In the genomic region with DNA sequence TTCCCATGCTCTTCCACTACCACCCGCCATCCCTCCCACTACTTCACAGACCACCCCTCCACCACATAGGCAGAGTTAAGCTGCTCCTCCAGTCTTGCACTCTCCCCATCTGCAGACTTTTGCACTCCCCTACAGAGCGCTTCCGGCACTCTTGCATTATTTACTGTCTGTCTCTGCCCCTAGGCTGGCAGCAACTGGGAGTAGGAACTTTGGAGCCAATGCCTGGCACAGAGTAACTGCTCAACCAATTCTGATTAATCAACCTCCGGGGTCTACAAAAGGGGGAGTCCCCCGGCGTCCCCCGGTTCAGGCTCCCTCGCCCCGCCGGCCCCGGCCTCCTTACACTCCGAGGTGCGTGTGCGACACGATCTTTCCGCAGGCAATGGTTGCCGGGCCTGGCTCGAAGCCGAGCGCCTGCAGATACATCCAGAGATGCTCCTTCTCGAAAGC, we compare ENCODE assay signal across 8 cellular contexts. TPM values are rescaled to one million over a fixed set of nuclear protein-coding genes. Genes with fewer than 3 reads are reported as not detected.
A peak's percentile ranks its signal among the peaks of the same experiment; 100 is the strongest.
DNase-seq lines count a peak whose midpoint lies in the region; ATAC-seq and TF ChIP-seq lines count a peak whose summit lies in the region.

No MANE protein-coding gene starts in this region.

- H3K27me3 Mint-ChIP-seq in HFFc6 (ENCODE audit: insufficient read depth): no peaks in the 10 kb centered on the region; the same call in none of the 2 replicates
- no peaks in the 10 kb centered on the region for H3K27me3 Mint-ChIP-seq in activated CD8-positive, alpha-beta T cell treated with anti-CD3 and anti-CD28 coated beads, Interleukin-2, amount 10 ng/mL, durations not matched to agents 7 days and 5 days (ENCODE audit: low read depth)
- no peaks in the 10 kb centered on the region for H3K27me3 Mint-ChIP-seq in naive thymus-derived CD4-positive, alpha-beta T cell

- H3K27ac Mint-ChIP-seq in HFFc6: peak overlapping the region; percentile 85
- H3K27ac Mint-ChIP-seq in activated CD8-positive, alpha-beta T cell treated with anti-CD3 and anti-CD28 coated beads, Interleukin-2, amount 10 ng/mL, durations not matched to agents 7 days and 5 days: peak overlapping the region; percentile 96
- H3K27ac Mint-ChIP-seq in naive thymus-derived CD4-positive, alpha-beta T cell: peak overlapping the region; percentile 88 to 99 (median 96)

- no peaks in the 10 kb centered on the region for H3K9me3 ChIP-seq in naive thymus-derived CD4-positive, alpha-beta T cell (ENCODE audit: control insufficient read depth in 2 of 3, low read length in 3 of 3)
- H3K9me3 ChIP-seq in uterus: no peaks in the 10 kb centered on the region

- H3K4me1 ChIP-seq in naive thymus-derived CD4-positive, alpha-beta T cell (ENCODE audit: control insufficient read depth in 2 of 2, insufficient read depth in 2 of 2, low read length in 2 of 2): peaks cover 4 to 9% of the 10 kb centered on the region in 2 donors
- H3K4me1 ChIP-seq in uterus: no peaks in the 10 kb centered on the region

- intact Hi-C loops in naive thymus-derived CD4-positive, alpha-beta T cell (cut with micrococcal nuclease): loop anchor here (1.0 to 5.0 kb wide), 13 partner anchors 17 to 1583 kb away; partner anchors contain the start of genes RPS6 (in 2 of the 2), RRAGA (in 2 of the 2), DENND4C (in 1 of the 2) and FOCAD (in 1 of the 2)
- intact Hi-C loops in uterus (cut with DNase I; ENCODE audit: low total_unique reads): no loop called here

- DNase-seq in DMS153 treated with DMSO at 0.1 percent for 48 hours (lab: John Stamatoyannopoulos, UW; ENCODE audit: unreplicated experiment) (peak; percentile 2), DMS153 (lab: John Stamatoyannopoulos, UW) (no peak), HFFc6 (no peak), NCI-H1092 (lab: John Stamatoyannopoulos, UW) (peak; percentile 11), epithelial cell of prostate (ENCODE audit: low read depth, low spot score) (no peak), uterus (peak; percentile 40 to 46)
- peak; percentile 63 for DNase-seq in activated CD8-positive, alpha-beta T cell treated with anti-CD3 and anti-CD28 coated beads, Interleukin-2, amount 10 ng/mL, durations not matched to agents 7 days and 5 days
- peak; percentile 20 to 56 (median 43) for DNase-seq in naive thymus-derived CD4-positive, alpha-beta T cell

- peak overlapping the region; percentile 73 for H3K27ac ChIP-seq in epithelial cell of prostate
- H3K27ac ChIP-seq in naive thymus-derived CD4-positive, alpha-beta T cell (ENCODE audit: low read depth, low read length): peak overlapping the region; percentile 86
- peak overlapping the region; percentile 90 to 91 for H3K27ac ChIP-seq in uterus

- no peaks in the 10 kb centered on the region for H3K9me3 Mint-ChIP-seq in HFFc6
- H3K9me3 Mint-ChIP-seq in activated CD8-positive, alpha-beta T cell treated with anti-CD3 and anti-CD28 coated beads, Interleukin-2, amount 10 ng/mL, durations not matched to agents 7 days and 5 days (ENCODE audit: insufficient read depth): no peaks in the 10 kb centered on the region
- H3K9me3 Mint-ChIP-seq in naive thymus-derived CD4-positive, alpha-beta T cell: peaks cover 0 to 4% (median 0%) of the 10 kb centered on the region in 11 donors

- peak overlapping the region; percentile 98 for H3K4me3 Mint-ChIP-seq in HFFc6
- peak overlapping the region; percentile 96 for H3K4me3 Mint-ChIP-seq in activated CD8-positive, alpha-beta T cell treated with anti-CD3 and anti-CD28 coated beads, Interleukin-2, amount 10 ng/mL, durations not matched to agents 7 days and 5 days
- peak overlapping the region; percentile 90 to 98 (median 94) for H3K4me3 Mint-ChIP-seq in naive thymus-derived CD4-positive, alpha-beta T cell

- H3K4me3 ChIP-seq in naive thymus-derived CD4-positive, alpha-beta T cell (ENCODE audit: low read length): peak overlapping the region; percentile 62
- H3K4me3 ChIP-seq in uterus: peak overlapping the region; percentile 69 to 83

- CTCF ChIA-PET in activated CD8-positive, alpha-beta T cell treated with anti-CD3 and anti-CD28 coated beads, Interleukin-2, amount 10 ng/mL, durations not matched to agents 7 days and 5 days (lab: Charles Lee): interaction anchor here (0.8 to 1.9 kb wide), 4 partner anchors 17 to 355 kb away, joined by 3 to 11 read pairs (median 3); no protein-coding TSS in a partner anchor
- CTCF ChIA-PET in naive thymus-derived CD4-positive, alpha-beta T cell (lab: Charles Lee): no interaction called here

- ATAC-seq in activated CD8-positive, alpha-beta T cell treated with anti-CD3 and anti-CD28 coated beads, Interleukin-2, amount 10 ng/mL, durations not matched to agents 7 days and 5 days: peak; percentile 59
- peak; percentile 44 for ATAC-seq in naive thymus-derived CD4-positive, alpha-beta T cell

- TF ChIP-seq POLR2A in uterus (IDR thresholded peaks at IDR 0.05): no peak

- POLR2A ChIA-PET in activated CD8-positive, alpha-beta T cell treated with anti-CD3 and anti-CD28 coated beads, Interleukin-2, amount 10 ng/mL, durations not matched to agents 7 days and 5 days (lab: Charles Lee): interaction anchor here (1.0 to 2.0 kb wide), 10 partner anchors 13 to 278 kb away, joined by 3 to 9 read pairs (median 4); partner anchors contain the start of gene RPS6
- POLR2A ChIA-PET in naive thymus-derived CD4-positive, alpha-beta T cell (lab: Charles Lee): interaction anchor here (1.0 to 1.8 kb wide), 5 partner anchors 14 to 54 kb away, joined by 3 to 5 read pairs (median 4); partner anchors contain the start of gene RRAGA

- no peaks in the 10 kb centered on the region for H3K27me3 ChIP-seq in naive thymus-derived CD4-positive, alpha-beta T cell (ENCODE audit: control insufficient read depth in 2 of 2, insufficient read depth in 2 of 2, low read length in 2 of 2)
- H3K27me3 ChIP-seq in uterus: no peaks in the 10 kb centered on the region

- peaks cover 9% of the 10 kb centered on the region for H3K36me3 Mint-ChIP-seq in HFFc6 (ENCODE audit: low read depth)
- peaks cover 29% of the 10 kb centered on the region for H3K36me3 Mint-ChIP-seq in activated CD8-positive, alpha-beta T cell treated with anti-CD3 and anti-CD28 coated beads, Interleukin-2, amount 10 ng/mL, durations not matched to agents 7 days and 5 days (ENCODE audit: low read depth)
- peaks cover 0 to 14% (median 4%) of the 10 kb centered on the region in 5 donors for H3K36me3 Mint-ChIP-seq in naive thymus-derived CD4-positive, alpha-beta T cell

- TF ChIP-seq CTCF in HFFc6 (IDR thresholded peaks at IDR 0.05) (no peak), uterus (IDR thresholded peaks at IDR 0.05) (no peak)

- H3K4me1 Mint-ChIP-seq in HFFc6 (ENCODE audit: low read depth): peaks cover 32% of the 10 kb centered on the region
- peaks cover 32% of the 10 kb centered on the region for H3K4me1 Mint-ChIP-seq in activated CD8-positive, alpha-beta T cell treated with anti-CD3 and anti-CD28 coated beads, Interleukin-2, amount 10 ng/mL, durations not matched to agents 7 days and 5 days (ENCODE audit: low read depth)
- peaks cover 17 to 49% (median 31%) of the 10 kb centered on the region in 7 donors for H3K4me1 Mint-ChIP-seq in naive thymus-derived CD4-positive, alpha-beta T cell

- peaks cover 0 to 5% (median 0%) of the 10 kb centered on the region in 3 experiments for H3K36me3 ChIP-seq in naive thymus-derived CD4-positive, alpha-beta T cell (ENCODE audit: control insufficient read depth in 2 of 3, insufficient read depth in 3 of 3, low read length in 3 of 3)
- H3K36me3 ChIP-seq in uterus: no peaks in the 10 kb centered on the region

RNA-seq across cellular contexts. Expression of gene HAUS6, which starts 0.5 kb away (rescaled TPM):
- 10 to 100 TPM in 5 of 6 experiments, 1 to 10 TPM in 1; 9.2 to 15.4 (median 14.0) TPM for total RNA-seq in HFFc6 (2021; fragmentation: NEBNext Ultra II Directional; extraction: Animal tissue kit (Norgen Biotek cat#: 25700))
- total RNA-seq in activated CD8-positive, alpha-beta T cell treated with anti-CD3 and anti-CD28 coated beads, Interleukin-2, amount 10 ng/mL, durations not matched to agents 7 days and 5 days: 10 to 100 TPM; 29.2 to 30.8 TPM
- 10 to 100 TPM; 11.4 to 25.4 (median 19.6) TPM for total RNA-seq in naive thymus-derived CD4-positive, alpha-beta T cell
- 1 to 10 TPM; 5.1 to 5.5 TPM for polyA plus RNA-seq in naive thymus-derived CD4-positive, alpha-beta T cell
- 10 to 100 TPM in 3 of 4 donors, 1 to 10 TPM in 1; 1.5 to 26.0 (median 14.4) TPM for total RNA-seq in uterus

RNA-seq across cellular contexts. Expression of gene PLIN2, which starts 25.1 kb away (rescaled TPM):
- total RNA-seq in HFFc6 (2021; fragmentation: NEBNext Ultra II Directional; extraction: Animal tissue kit (Norgen Biotek cat#: 25700)): 10 to 100 TPM; 80.8 to 91.6 (median 87.7) TPM
- 10 to 100 TPM; 53.5 to 54.6 TPM for total RNA-seq in activated CD8-positive, alpha-beta T cell treated with anti-CD3 and anti-CD28 coated beads, Interleukin-2, amount 10 ng/mL, durations not matched to agents 7 days and 5 days
- total RNA-seq in naive thymus-derived CD4-positive, alpha-beta T cell: 10 to 100 TPM; 43.9 to 91.9 (median 56.1) TPM
- polyA plus RNA-seq in naive thymus-derived CD4-positive, alpha-beta T cell: 100 to 1,000 TPM in 1 of 2 donors, 10 to 100 TPM in 1; 74.2 to 125 TPM
- 100 to 1,000 TPM in 2 of 4 donors, 10 to 100 TPM in 2; 14.1 to 188 (median 91.8) TPM for total RNA-seq in uterus

RNA-seq across cellular contexts. Expression of gene RRAGA, which starts 53.0 kb away (rescaled TPM):
- 100 to 1,000 TPM; 130 to 158 (median 148) TPM for total RNA-seq in HFFc6 (2021; fragmentation: NEBNext Ultra II Directional; extraction: Animal tissue kit (Norgen Biotek cat#: 25700))
- 10 to 100 TPM; 44.7 to 46.0 TPM for total RNA-seq in activated CD8-positive, alpha-beta T cell treated with anti-CD3 and anti-CD28 coated beads, Interleukin-2, amount 10 ng/mL, durations not matched to agents 7 days and 5 days
- total RNA-seq in naive thymus-derived CD4-positive, alpha-beta T cell: 10 to 100 TPM; 25.9 to 53.6 (median 51.9) TPM
- polyA plus RNA-seq in naive thymus-derived CD4-positive, alpha-beta T cell: 100 to 1,000 TPM in 1 of 2 donors, 10 to 100 TPM in 1; 80.2 to 111 TPM
- total RNA-seq in uterus: 100 to 1,000 TPM in 1 of 4 donors, 10 to 100 TPM in 3; 37.1 to 108 (median 62.5) TPM

Comparison
In these comparisons a context has a peak if more than half of its experiments do, and no peak if none do; other contexts are left out.
1. DNase-seq: peak in DMS153 treated with DMSO at 0.1 percent for 48 hours (single experiment), NCI-H1092 (single experiment), activated CD8-positive, alpha-beta T cell treated with anti-CD3 and anti-CD28 coated beads, Interleukin-2, amount 10 ng/mL, durations not matched to agents 7 days and 5 days (single experiment), naive thymus-derived CD4-positive, alpha-beta T cell (9 of 9) and uterus (2 of 2); none in DMS153 (single experiment), HFFc6 (single experiment) and epithelial cell of prostate (single experiment).
2. Peak in every context shown above with its lines, with median percentiles within 50 percentile points of each other: H3K27ac Mint-ChIP-seq, H3K4me3 Mint-ChIP-seq and H3K27ac ChIP-seq.